ENCODE assay signal across 10 cellular contexts in genomic region chr19:1471514-1472107, GRCh38.
DNase-seq lines count a peak whose midpoint lies in the region; TF ChIP-seq lines count a peak whose summit lies in the region.
"Had no signal": no experiment of that assay in that cellular context is flagged by ENCODE, and none has a peak within 500 bp of the region (broad histone marks: within the 10 kb centered on the region; RNA-seq: fewer than 3 reads in every experiment).

No MANE protein-coding gene starts in this region.

- H3K27ac ChIP-seq in caudate nucleus (ENCODE audit: low read depth, low read length) = peak overlapping the region; percentile 8
- H3K27ac ChIP-seq: body of pancreas had no signal

- TF ChIP-seq RAD21 in Ishikawa (IDR thresholded peaks at IDR 0.05; ENCODE audit: low read depth) = peak; percentile 15; the same call in 1 of the 2 replicates

- no peak for TF ChIP-seq EP300 in Ishikawa (IDR thresholded peaks at IDR 0.05; ENCODE audit: borderline replicate concordance)

- peak; percentile 28 to 52 for DNase-seq in NCI-H524 (lab: John Stamatoyannopoulos, UW)
- no peak for DNase-seq in NCI-H524 treated with DMSO at 0.1 percent for 48 hours (lab: John Stamatoyannopoulos, UW)
- peak in 34 of 61 donors; percentile 7 to 80 (median 49) for DNase-seq in caudate nucleus (lab: John Stamatoyannopoulos, UW)
- peak in 29 of 56 donors; percentile 12 to 64 (median 44) for DNase-seq in nucleus accumbens (lab: John Stamatoyannopoulos, UW)
- DNase-seq in NCI-H1694 treated with DMSO at 0.1 percent for 48 hours (lab: John Stamatoyannopoulos, UW) = no peak
- DNase-seq in GF-D8 (lab: John Stamatoyannopoulos, UW) = no peak
- no peak for DNase-seq in NCI-H2029 treated with DMSO at 0.1 percent for 48 hours (lab: John Stamatoyannopoulos, UW)
- DNase-seq: kidney glomerular epithelial cell had no signal

TF ChIP-seq in Ishikawa, 13 proteins besides CTCF, POLR2A, EP300 and RAD21:
- TF ChIP-seq TEAD4 (IDR thresholded peaks at IDR 0.05) (no peak), CREB1 (IDR thresholded peaks at IDR 0.05; ENCODE audit: low read depth) (no peak), REST (IDR thresholded peaks at IDR 0.05; ENCODE audit: low read depth) (no peak), EGR1 (IDR thresholded peaks at IDR 0.05) (no peak), NFIC (IDR thresholded peaks at IDR 0.05) (no peak), ZBTB7A (IDR thresholded peaks at IDR 0.05; ENCODE audit: low read depth) (no peak), FOXM1 (IDR thresholded peaks at IDR 0.05; ENCODE audit: borderline replicate concordance, low read depth) (no peak), YY1 (IDR thresholded peaks at IDR 0.05; ENCODE audit: low read depth) (no peak), TAF1 (IDR thresholded peaks at IDR 0.05; ENCODE audit: low read depth) (no peak), USF1 (IDR thresholded peaks at IDR 0.05) (peak; percentile 54), TCF12 (IDR thresholded peaks at IDR 0.05; ENCODE audit: low read depth) (no peak), MAX (IDR thresholded peaks at IDR 0.05) (peak; percentile 43; the same call in 1 of the 2 replicates), CEBPB (IDR thresholded peaks at IDR 0.05) (no peak)

Comparison
In these comparisons a context has a peak if more than half of its experiments do, and no peak if none do; other contexts are left out.
1. DNase-seq: peak in NCI-H524 (2 of 2), caudate nucleus (34 of 61) and nucleus accumbens (29 of 56); none in NCI-H524 treated with DMSO at 0.1 percent for 48 hours (single experiment), NCI-H1694 treated with DMSO at 0.1 percent for 48 hours (single experiment), GF-D8 (single experiment) and NCI-H2029 treated with DMSO at 0.1 percent for 48 hours (single experiment).